9 cellular contexts compared by ENCODE assay signal in genomic region chr20:12833861-12834260, GRCh38.
"Had no signal": no experiment of that assay in that cellular context is flagged by ENCODE, and none has a peak within 500 bp of the region (broad histone marks: within the 10 kb centered on the region; RNA-seq: fewer than 3 reads in every experiment).

No MANE protein-coding gene starts in this region.

- H3K4me2 ChIP-seq: GM23338 had no signal

- H3K9ac ChIP-seq: GM23248 had no signal

- H3K4me3 ChIP-seq: GM23248, GM23338 had no signal

- ATAC-seq: GM23338, HCT116 had no signal

- H3K27ac ChIP-seq: GM23248 had no signal

- DNase-seq: GM23248, GOT3, H7, H9, HCEC 1CT, HFFc6 had no signal

- FAIRE-seq: H54 had no signal

- H2AFZ ChIP-seq: GM23248, GM23338 had no signal
